ENCODE assay signal across 25 cellular contexts in the genomic region with DNA sequence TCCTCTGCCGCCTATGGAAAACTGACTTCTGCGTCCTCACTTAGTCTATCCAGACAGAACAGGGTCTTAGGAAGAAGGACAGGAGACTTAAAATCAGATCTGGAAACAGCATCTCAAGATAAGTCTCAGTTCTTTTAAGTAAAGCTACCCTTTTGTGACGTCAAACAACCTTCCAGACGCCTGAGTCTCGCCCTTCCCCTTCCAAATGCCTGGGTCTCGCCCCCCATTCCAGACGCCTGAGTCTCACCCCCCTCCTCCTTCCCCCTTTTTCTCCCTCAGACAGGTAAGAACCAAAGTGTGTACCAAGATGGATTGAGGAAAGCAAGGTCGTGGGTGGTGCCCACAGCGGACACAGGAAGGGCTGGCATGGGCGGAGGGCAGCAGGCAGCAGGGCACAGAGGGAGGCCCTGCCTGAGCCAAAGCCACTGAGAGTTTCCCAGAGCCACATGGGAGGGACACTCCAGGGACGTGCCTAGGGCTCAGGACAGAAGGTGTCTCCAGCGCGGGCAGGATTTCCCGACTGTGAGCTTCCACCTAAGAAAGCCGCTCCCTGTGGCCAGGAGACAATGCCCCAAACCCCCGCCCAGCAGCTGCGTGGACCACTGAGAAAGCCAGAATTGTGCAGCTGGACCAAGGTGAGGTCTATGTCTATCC. TPM values are rescaled to one million over a fixed set of nuclear protein-coding genes. Genes with fewer than 3 reads are reported as not detected.
DNase-seq lines count a peak whose midpoint lies in the region; ATAC-seq and TF ChIP-seq lines count a peak whose summit lies in the region.
"Had no signal": no experiment of that assay in that cellular context is flagged by ENCODE, and none has a peak within 500 bp of the region (broad histone marks: within the 10 kb centered on the region; RNA-seq: fewer than 3 reads in every experiment).

No MANE protein-coding gene starts in this region.

- H2BK15ac ChIP-seq in H9 (ENCODE audit: low read depth, low read length) = no peak overlapping the region

- H3K4me3 Mint-ChIP-seq in activated T-cell treated with anti-CD3 and anti-CD28 coated beads, Interleukin-2, amount 50 U/mL, for 24 hours = no peak overlapping the region
- H3K4me3 Mint-ChIP-seq in H9 = no peak overlapping the region
- no peak overlapping the region for H3K4me3 Mint-ChIP-seq in progenitor cell of endocrine pancreas (ENCODE audit: low read depth)
- no peak overlapping the region for H3K4me3 Mint-ChIP-seq in activated CD4-positive, alpha-beta T cell treated with anti-CD3 and anti-CD28 coated beads, Interleukin-2, amount 10 ng/mL, durations not matched to agents 24 days and 14 days
- H3K4me3 Mint-ChIP-seq: activated naive CD4-positive, alpha-beta T cell treated with anti-CD3 and anti-CD28 coated beads, Interleukin-2, amount 50 U/mL, for 24 hours; activated T-helper 1 cell treated with anti-CD3 and anti-CD28 coated beads, Interleukin-12 subunit alpha, Interleukin-12 subunit beta, Interleukin-2, Interleukin-4 antibody, amounts not matched to agents 30 ng/mL and 10 ng/mL and 1 ng/mL, durations not matched to agents 14 hours and 24 hours and 36 hours; immature natural killer cell; natural killer cell treated with Interleukin-12 subunit alpha and Interleukin-12 subunit beta and Interleukin-15 and Interleukin-18, amount 100 ng/mL, for 72 hours had no signal

- no peaks in the 10 kb centered on the region for H3K23me2 ChIP-seq in H9 (ENCODE audit: insufficient read length, low read depth, low read length, poor library complexity, severe bottlenecking)

- H3K9ac ChIP-seq in H9 (ENCODE audit: extremely low read depth, insufficient read length, low read length) = no peak overlapping the region

- no peaks in the 10 kb centered on the region for H3K79me1 ChIP-seq in H9 (ENCODE audit: insufficient read depth, low read depth, low read length, poor library complexity, severe bottlenecking)

- H3K4me1 Mint-ChIP-seq in activated T-cell treated with anti-CD3 and anti-CD28 coated beads, Interleukin-2, amount 50 U/mL, for 24 hours (ENCODE audit: low read depth) = no peaks in the 10 kb centered on the region
- H3K4me1 Mint-ChIP-seq in H9 = no peaks in the 10 kb centered on the region
- no peaks in the 10 kb centered on the region for H3K4me1 Mint-ChIP-seq in progenitor cell of endocrine pancreas (ENCODE audit: low read depth)
- no peaks in the 10 kb centered on the region for H3K4me1 Mint-ChIP-seq in activated CD4-positive, alpha-beta T cell treated with anti-CD3 and anti-CD28 coated beads, Interleukin-2, amount 10 ng/mL, durations not matched to agents 24 days and 14 days
- H3K4me1 Mint-ChIP-seq: activated naive CD4-positive, alpha-beta T cell treated with anti-CD3 and anti-CD28 coated beads, Interleukin-2, amount 50 U/mL, for 24 hours; immature natural killer cell had no signal

- H3K79me2 ChIP-seq in H9 (ENCODE audit: insufficient read depth, low read length) = no peaks in the 10 kb centered on the region

- peaks cover 36% of the 10 kb centered on the region for H3K36me3 Mint-ChIP-seq in activated T-cell treated with anti-CD3 and anti-CD28 coated beads, Interleukin-2, amount 50 U/mL, for 24 hours (ENCODE audit: low read depth)
- no peaks in the 10 kb centered on the region for H3K36me3 Mint-ChIP-seq in H9 (ENCODE audit: insufficient read depth in 1 of 3, low read depth in 3 of 3)
- peaks cover 6% of the 10 kb centered on the region for H3K36me3 Mint-ChIP-seq in progenitor cell of endocrine pancreas (ENCODE audit: insufficient read depth)
- H3K36me3 Mint-ChIP-seq in activated CD4-positive, alpha-beta T cell treated with anti-CD3 and anti-CD28 coated beads, Interleukin-2, amount 10 ng/mL, durations not matched to agents 24 days and 14 days (ENCODE audit: low read depth) = peaks cover 6% of the 10 kb centered on the region
- H3K36me3 Mint-ChIP-seq: natural killer cell treated with Interleukin-12 subunit alpha and Interleukin-12 subunit beta and Interleukin-15 and Interleukin-18, amount 100 ng/mL, for 72 hours had no signal

- no CpG with 5 or more reads among the region's 17 CpGs for WGBS in H9 (ENCODE audit: extremely low coverage, insufficient read length, low lambda C conversion rate)

- no peak overlapping the region for H3K4me2 ChIP-seq in H9 (ENCODE audit: insufficient read depth, insufficient read length, low read length)
- H3K4me2 ChIP-seq: smooth muscle cell had no signal

- H2AFZ ChIP-seq in H9 (ENCODE audit: low read length) = no peak overlapping the region

- H3K9me3 Mint-ChIP-seq in activated T-cell treated with anti-CD3 and anti-CD28 coated beads, Interleukin-2, amount 50 U/mL, for 24 hours = no peaks in the 10 kb centered on the region
- H3K9me3 Mint-ChIP-seq in H9 (0 out of 5 replicates have a peak, but pooled peaks cover 0 to 2% of the 10 kb centered on the region in 2 experiments), progenitor cell of endocrine pancreas (ENCODE audit: low read depth) (no peaks in the 10 kb centered on the region)
- no peaks in the 10 kb centered on the region for H3K9me3 Mint-ChIP-seq in activated CD4-positive, alpha-beta T cell treated with anti-CD3 and anti-CD28 coated beads, Interleukin-2, amount 10 ng/mL, durations not matched to agents 24 days and 14 days
- H3K9me3 Mint-ChIP-seq: activated naive CD4-positive, alpha-beta T cell treated with anti-CD3 and anti-CD28 coated beads, Interleukin-2, amount 50 U/mL, for 24 hours; activated T-helper 1 cell treated with anti-CD3 and anti-CD28 coated beads, Interleukin-12 subunit alpha, Interleukin-12 subunit beta, Interleukin-2, Interleukin-4 antibody, amounts not matched to agents 30 ng/mL and 10 ng/mL and 1 ng/mL, durations not matched to agents 14 hours and 24 hours and 36 hours; immature natural killer cell; natural killer cell treated with Interleukin-12 subunit alpha and Interleukin-12 subunit beta and Interleukin-15 and Interleukin-18, amount 100 ng/mL, for 72 hours had no signal

- no peak overlapping the region for H2BK20ac ChIP-seq in H9 (ENCODE audit: low read depth, low read length, poor library complexity, severe bottlenecking)

- no peak overlapping the region for H3K27ac ChIP-seq in H9 (ENCODE audit: insufficient read length, low read depth, low read length)
- H3K27ac ChIP-seq: esophagus squamous epithelium, SJSA1, upper lobe of left lung had no signal

- intact Hi-C loops in activated CD4-positive, alpha-beta T cell treated with anti-CD3 and anti-CD28 coated beads, Interleukin-2, amount 10 ng/mL, durations not matched to agents 24 days and 14 days (cut with micrococcal nuclease) = no loop called here

- no peak overlapping the region for H3K56ac ChIP-seq in H9 (ENCODE audit: insufficient read length, low read depth, low read length)

- no peak overlapping the region for H2BK120ac ChIP-seq in H9 (ENCODE audit: low read depth, low read length, poor library complexity, severe bottlenecking)

- no peak overlapping the region for H3K27ac Mint-ChIP-seq in activated T-cell treated with anti-CD3 and anti-CD28 coated beads, Interleukin-2, amount 50 U/mL, for 24 hours
- H3K27ac Mint-ChIP-seq in H9 (no peak overlapping the region), progenitor cell of endocrine pancreas (no peak overlapping the region)
- H3K27ac Mint-ChIP-seq in activated CD4-positive, alpha-beta T cell treated with anti-CD3 and anti-CD28 coated beads, Interleukin-2, amount 10 ng/mL, durations not matched to agents 24 days and 14 days = no peak overlapping the region
- H3K27ac Mint-ChIP-seq: activated naive CD4-positive, alpha-beta T cell treated with anti-CD3 and anti-CD28 coated beads, Interleukin-2, amount 50 U/mL, for 24 hours; activated T-helper 1 cell treated with anti-CD3 and anti-CD28 coated beads, Interleukin-12 subunit alpha, Interleukin-12 subunit beta, Interleukin-2, Interleukin-4 antibody, amounts not matched to agents 30 ng/mL and 10 ng/mL and 1 ng/mL, durations not matched to agents 14 hours and 24 hours and 36 hours; immature natural killer cell; natural killer cell treated with Interleukin-12 subunit alpha and Interleukin-12 subunit beta and Interleukin-15 and Interleukin-18, amount 100 ng/mL, for 72 hours had no signal

- no peak overlapping the region for H2AK5ac ChIP-seq in H9 (ENCODE audit: insufficient read length, low read length)

- H3K27me3 Mint-ChIP-seq in activated T-cell treated with anti-CD3 and anti-CD28 coated beads, Interleukin-2, amount 50 U/mL, for 24 hours = no peaks in the 10 kb centered on the region
- peaks cover 3% of the 10 kb centered on the region for H3K27me3 Mint-ChIP-seq in H9 (ENCODE audit: low read depth)
- no peaks in the 10 kb centered on the region for H3K27me3 Mint-ChIP-seq in progenitor cell of endocrine pancreas
- H3K27me3 Mint-ChIP-seq in activated CD4-positive, alpha-beta T cell treated with anti-CD3 and anti-CD28 coated beads, Interleukin-2, amount 10 ng/mL, durations not matched to agents 24 days and 14 days = no peaks in the 10 kb centered on the region
- H3K27me3 Mint-ChIP-seq: activated naive CD4-positive, alpha-beta T cell treated with anti-CD3 and anti-CD28 coated beads, Interleukin-2, amount 50 U/mL, for 24 hours; natural killer cell treated with Interleukin-12 subunit alpha and Interleukin-12 subunit beta and Interleukin-15 and Interleukin-18, amount 100 ng/mL, for 72 hours had no signal

- H3K27me3 ChIP-seq in H9 (ENCODE audit: insufficient read depth, low read length) = no peaks in the 10 kb centered on the region
- H3K27me3 ChIP-seq: esophagus squamous epithelium, MG63, SJSA1, upper lobe of left lung had no signal

- no peak overlapping the region for H2BK5ac ChIP-seq in H9 (ENCODE audit: insufficient read length, low read length)

- H3K4me1 ChIP-seq in H9 (ENCODE audit: insufficient read depth, low read length) = no peaks in the 10 kb centered on the region
- H3K4me1 ChIP-seq: esophagus squamous epithelium, SJSA1, upper lobe of left lung had no signal

- H3K23ac ChIP-seq in H9 (ENCODE audit: insufficient read length, low read depth, low read length) = no peak overlapping the region

- no peaks in the 10 kb centered on the region for H3K9me3 ChIP-seq in H9 (ENCODE audit: control insufficient read depth, low read depth, low read length)
- H3K9me3 ChIP-seq: esophagus squamous epithelium, MG63, SJSA1, upper lobe of left lung had no signal

- H3K14ac ChIP-seq in H9 (ENCODE audit: insufficient read depth, low read length) = no peak overlapping the region

- H4K8ac ChIP-seq in H9 (replicated peaks; ENCODE audit: insufficient read length, low read depth, low read length) = no peak overlapping the region

- H3T11ph ChIP-seq in H9 (ENCODE audit: low read length) = no peak overlapping the region

- H3K18ac ChIP-seq in H9 (ENCODE audit: insufficient read length, low read depth, low read length) = no peak overlapping the region

- H4K5ac ChIP-seq in H9 (ENCODE audit: insufficient read length, low read depth, low read length) = no peak overlapping the region

- H4K91ac ChIP-seq in H9 (ENCODE audit: insufficient read length, low read depth, low read length) = no peak overlapping the region

- no peak overlapping the region for H2BK12ac ChIP-seq in H9 (ENCODE audit: insufficient read length, low read depth, low read length)

- DNase-seq in activated T-cell treated with anti-CD3 and anti-CD28 coated beads, Interleukin-2, amount 50 U/mL, for 24 hours = peak; percentile 19
- DNase-seq in activated T-cell treated with anti-CD3 and anti-CD28 coated beads for 4 hours (no peak), H9 (peak; percentile 15), iPS-NIHi7 (ENCODE audit: extremely low spot score) (peak; percentile 10), progenitor cell of endocrine pancreas (ENCODE audit: low spot score, unreplicated experiment) (peak; percentile 6), DMS53 treated with DMSO at 0.1 percent for 48 hours (lab: John Stamatoyannopoulos, UW; ENCODE audit: unreplicated experiment) (no peak)
- no peak for DNase-seq in activated CD4-positive, alpha-beta T cell treated with anti-CD3 and anti-CD28 coated beads, Interleukin-2, amount 10 ng/mL, durations not matched to agents 24 days and 14 days
- DNase-seq: activated CD4-positive, CD25-positive, alpha-beta regulatory T cell; C1 segment of cervical spinal cord; esophagus squamous epithelium; foreskin melanocyte; immature natural killer cell; MG63; NCI-H2029 treated with DMSO at 0.1 percent for 48 hours; NCI-H2227 treated with DMSO at 0.1 percent for 48 hours; substantia nigra; T-helper 1 cell; upper lobe of left lung had no signal

- no peak for TF ChIP-seq CTCF in H9 (conservative IDR thresholded peaks at IDR 0.05)
- TF ChIP-seq CTCF in progenitor cell of endocrine pancreas (IDR thresholded peaks at IDR 0.05; ENCODE audit: unreplicated experiment) = no peak

- no peaks in the 10 kb centered on the region for H4K20me1 ChIP-seq in H9 (ENCODE audit: control insufficient read depth, insufficient read depth, insufficient read length)

- no peak for ATAC-seq in GM21390 (IDR thresholded peaks at IDR 0.05; ENCODE audit: unreplicated experiment)
- ATAC-seq: K562 had no signal

- no peak overlapping the region for H3K4ac ChIP-seq in H9 (ENCODE audit: low read depth, low read length)

RNA-seq across cellular contexts. Expression of gene ANKMY1, which starts 51.3 kb away (rescaled TPM):
- total RNA-seq in H9 (2021) = 8.6 and 13.7 TPM in 2 replicates
- total RNA-seq in progenitor cell of endocrine pancreas = 29.0 and 29.2 TPM in 2 replicates
- total RNA-seq in activated CD4-positive, alpha-beta T cell treated with anti-CD3 and anti-CD28 coated beads, Interleukin-2, amount 10 ng/mL, durations not matched to agents 24 days and 14 days = 24.8 and 26.7 TPM in 2 replicates

RNA-seq across cellular contexts. Expression of gene DUSP28, which starts 53.6 kb away (rescaled TPM):
- total RNA-seq in H9 (2021) = 1.6 and 2.9 TPM in 2 replicates
- total RNA-seq in progenitor cell of endocrine pancreas = 4.9 and 6.4 TPM in 2 replicates
- total RNA-seq in activated CD4-positive, alpha-beta T cell treated with anti-CD3 and anti-CD28 coated beads, Interleukin-2, amount 10 ng/mL, durations not matched to agents 24 days and 14 days = 6.3 and 7.9 TPM in 2 replicates

Comparison
In these comparisons a context has a peak if more than half of its experiments do, and no peak if none do; other contexts are left out.
1. DNase-seq: peak in activated T-cell treated with anti-CD3 and anti-CD28 coated beads, Interleukin-2, amount 50 U/mL, for 24 hours (single experiment), H9 (single experiment), iPS-NIHi7 (single experiment) and progenitor cell of endocrine pancreas (single experiment); none in activated T-cell treated with anti-CD3 and anti-CD28 coated beads for 4 hours (single experiment), activated CD4-positive, alpha-beta T cell treated with anti-CD3 and anti-CD28 coated beads, Interleukin-2, amount 10 ng/mL, durations not matched to agents 24 days and 14 days (single experiment) and DMS53 treated with DMSO at 0.1 percent for 48 hours (single experiment).